ENCODE assay signal across 1 cellular context in the genomic region with DNA sequence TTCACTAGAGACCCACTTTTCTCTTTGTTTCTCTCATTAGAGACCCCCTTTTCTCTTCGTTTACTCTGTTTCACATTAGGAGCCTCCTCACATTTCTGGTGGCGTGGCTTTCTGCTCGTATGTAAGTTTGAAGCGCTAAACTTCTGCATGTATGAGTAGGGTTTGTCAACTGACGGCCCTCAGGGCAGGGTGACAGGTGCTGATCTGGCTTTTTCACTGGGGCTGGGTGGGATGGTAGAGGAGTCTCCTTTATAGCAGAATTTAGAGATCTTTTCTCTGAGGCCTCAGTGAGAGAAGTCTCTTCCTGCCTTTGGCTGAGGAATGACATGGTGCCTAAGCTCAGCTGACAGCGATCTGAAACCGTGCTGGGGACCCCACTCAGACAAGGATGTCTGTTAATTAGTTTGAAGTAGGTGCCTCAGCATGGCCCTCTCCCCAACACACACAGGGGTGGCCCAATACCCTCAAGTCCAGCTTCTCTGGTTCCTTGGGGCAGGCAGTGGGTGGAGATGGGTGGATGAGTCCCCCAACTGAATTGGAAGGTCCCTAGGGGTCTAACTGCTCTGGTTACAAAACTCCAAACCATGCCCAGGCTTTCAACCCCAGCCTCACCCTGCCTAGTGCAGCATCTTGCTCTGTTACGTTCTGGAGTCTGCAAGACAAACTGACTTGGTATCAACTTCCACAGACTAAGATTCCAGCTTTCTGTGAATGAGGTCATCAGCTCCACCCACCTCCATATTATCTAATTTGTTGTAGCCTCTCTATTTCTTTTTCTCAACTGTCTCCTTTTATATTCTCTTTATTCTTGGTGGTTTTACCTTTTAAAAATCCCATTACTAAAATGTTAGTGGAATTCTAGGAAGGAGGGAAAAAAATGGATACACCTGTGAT.
TF ChIP-seq lines count a peak whose summit lies in the region.

No MANE protein-coding gene starts in this region.

TF ChIP-seq in GM23338, 12 proteins besides CTCF, POLR2A, EP300 and RAD21 (continued from another document):
- no peak for TF ChIP-seq EZH2phosphoT487 (IDR thresholded peaks at IDR 0.05; ENCODE audit: unreplicated experiment)
- no peak for TF ChIP-seq STAT1 (IDR thresholded peaks at IDR 0.05; ENCODE audit: unreplicated experiment)
- TF ChIP-seq POLR2AphosphoS5 (IDR thresholded peaks at IDR 0.05; ENCODE audit: low read depth), result no peak
- TF ChIP-seq ZNF462 (CRISPR knock-in tag; IDR thresholded peaks at IDR 0.05), result no peak
- TF ChIP-seq ZNF114 (CRISPR knock-in tag; IDR thresholded peaks at IDR 0.05), result no peak
- TF ChIP-seq CREB1 (CRISPR knock-in tag; IDR thresholded peaks at IDR 0.05; ENCODE audit: low read depth), result no peak
- TF ChIP-seq, protein P1, sequence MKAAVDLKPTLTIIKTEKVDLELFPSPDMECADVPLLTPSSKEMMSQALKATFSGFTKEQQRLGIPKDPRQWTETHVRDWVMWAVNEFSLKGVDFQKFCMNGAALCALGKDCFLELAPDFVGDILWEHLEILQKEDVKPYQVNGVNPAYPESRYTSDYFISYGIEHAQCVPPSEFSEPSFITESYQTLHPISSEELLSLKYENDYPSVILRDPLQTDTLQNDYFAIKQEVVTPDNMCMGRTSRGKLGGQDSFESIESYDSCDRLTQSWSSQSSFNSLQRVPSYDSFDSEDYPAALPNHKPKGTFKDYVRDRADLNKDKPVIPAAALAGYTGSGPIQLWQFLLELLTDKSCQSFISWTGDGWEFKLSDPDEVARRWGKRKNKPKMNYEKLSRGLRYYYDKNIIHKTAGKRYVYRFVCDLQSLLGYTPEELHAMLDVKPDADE (IDR thresholded peaks at IDR 0.05), result no peak
